In the genomic region with DNA sequence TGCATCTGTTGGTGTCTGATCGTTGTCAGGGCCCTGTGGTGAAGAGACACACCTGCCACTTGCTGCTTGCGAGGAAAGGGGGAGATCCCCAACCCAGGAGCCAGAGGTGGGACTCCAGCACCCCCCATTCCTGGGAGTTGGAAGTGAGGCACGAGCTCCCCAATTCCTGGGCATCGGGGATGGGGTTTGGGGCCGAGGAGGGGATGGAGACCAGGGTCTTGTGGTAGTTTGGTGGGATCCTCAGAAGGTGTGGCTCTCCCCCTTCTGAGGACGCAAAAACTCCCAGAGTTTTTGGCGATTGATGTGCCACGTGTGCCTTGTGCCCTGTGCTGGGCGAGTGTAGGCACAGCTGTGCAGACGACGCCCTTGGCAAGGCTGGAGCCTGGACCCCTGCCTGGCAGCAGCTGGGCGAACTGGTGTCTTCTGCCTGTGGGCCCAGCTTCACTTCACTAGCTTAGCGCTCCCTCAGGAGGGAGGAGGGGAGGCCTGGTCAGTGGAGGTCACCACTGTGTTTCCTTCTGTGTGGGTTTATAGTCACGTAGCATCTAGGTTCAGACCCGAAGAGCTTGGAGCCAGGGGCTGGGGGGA, we compare ENCODE assay signal across 9 cellular contexts. TPM values are rescaled to one million over a fixed set of nuclear protein-coding genes. Genes with fewer than 3 reads are reported as not detected.
DNase-seq lines count a peak whose midpoint lies in the region; ATAC-seq and TF ChIP-seq lines count a peak whose summit lies in the region.
"Had no signal": no experiment of that assay in that cellular context is flagged by ENCODE, and none has a peak within 500 bp of the region (broad histone marks: within the 10 kb centered on the region; RNA-seq: fewer than 3 reads in every experiment).

No MANE protein-coding gene starts in this region.

- intact Hi-C loops in activated naive CD4-positive, alpha-beta T cell treated with anti-CD3 and anti-CD28 coated beads for 36 hours (cut with micrococcal nuclease): no loop called here

- no peak for ATAC-seq in naive B cell (ENCODE audit: low read depth in 2 of 2)
- no peak for ATAC-seq in upper lobe of left lung (ENCODE audit: low FRiP score in 2 of 2)
- no peak for ATAC-seq in GM21390 (IDR thresholded peaks at IDR 0.05; ENCODE audit: unreplicated experiment)
- ATAC-seq: mucosa of descending colon had no signal

- H3K4me3 ChIP-seq in adipocyte (ENCODE audit: low read length) (peak overlapping the region; percentile 97), upper lobe of left lung (peak overlapping the region in 3 of 4 donors; percentile 84 to 97 (median 94))
- H3K4me3 ChIP-seq: mucosa of descending colon had no signal

- peaks cover 31% of the 10 kb centered on the region for H3K4me1 ChIP-seq in adipocyte (ENCODE audit: control insufficient read depth, insufficient read depth, low read length)
- H3K4me1 ChIP-seq in upper lobe of left lung: peaks cover 42 to 73% (median 58%) of the 10 kb centered on the region in 4 donors

- no peaks in the 10 kb centered on the region for H3K27me3 Mint-ChIP-seq in activated naive CD4-positive, alpha-beta T cell treated with anti-CD3 and anti-CD28 coated beads for 36 hours (ENCODE audit: low read depth)
- no peaks in the 10 kb centered on the region for H3K27me3 Mint-ChIP-seq in naive B cell

- H3K9ac ChIP-seq in adipocyte (ENCODE audit: low read length): peak overlapping the region; percentile 98

- CTCF ChIA-PET in activated naive CD4-positive, alpha-beta T cell treated with anti-CD3 and anti-CD28 coated beads for 36 hours (lab: Charles Lee): interaction anchor here (0.9 to 1.7 kb wide), 3 partner anchors 22 to 143 kb away, joined by 3 to 5 read pairs (median 3); a partner anchor contains a TSS

- H3K4me1 Mint-ChIP-seq in activated naive CD4-positive, alpha-beta T cell treated with anti-CD3 and anti-CD28 coated beads for 36 hours (ENCODE audit: low read depth): peaks cover 25% of the 10 kb centered on the region
- peaks cover 30 to 49% (median 45%) of the 10 kb centered on the region in 3 donors for H3K4me1 Mint-ChIP-seq in naive B cell

- TF ChIP-seq POLR2A in upper lobe of left lung (IDR thresholded peaks at IDR 0.05): no peak

- TF ChIP-seq CTCF in upper lobe of left lung (IDR thresholded peaks at IDR 0.05): no peak

- H3K27me3 ChIP-seq in adipocyte (replicated peaks; ENCODE audit: control insufficient read depth, insufficient read depth, low read length) (no peaks in the 10 kb centered on the region), upper lobe of left lung (no peaks in the 10 kb centered on the region)

- TF ChIP-seq EP300 in upper lobe of left lung (IDR thresholded peaks at IDR 0.05): no peak

- peak overlapping the region; percentile 97 for H3K4me3 Mint-ChIP-seq in activated naive CD4-positive, alpha-beta T cell treated with anti-CD3 and anti-CD28 coated beads for 36 hours
- H3K4me3 Mint-ChIP-seq in naive B cell: peak overlapping the region in 7 of 8 donors; percentile 32 to 98 (median 70)

- no peak for DNase-seq in activated naive CD4-positive, alpha-beta T cell treated with anti-CD3 and anti-CD28 coated beads for 36 hours
- DNase-seq in activated naive CD4-positive, alpha-beta T cell treated with anti-CD3 and anti-CD28 coated beads, Interleukin-2, amount 50 U/mL, for 16 hours: no peak
- no peak for DNase-seq in adipocyte (ENCODE audit: low read depth)
- no peak for DNase-seq in naive B cell
- peak in 1 of 2 donors; percentile 56 for DNase-seq in upper lobe of left lung
- no peak for DNase-seq in NCI-H2029 (lab: John Stamatoyannopoulos, UW)
- no peak for DNase-seq in activated CD4-positive, alpha-beta T cell treated with anti-CD3 and anti-CD28 coated beads, Interleukin-2, amount 50 U/mL, for 48 hours

- peaks cover 18% of the 10 kb centered on the region for H3K36me3 ChIP-seq in adipocyte (ENCODE audit: control insufficient read depth, insufficient read depth, low read length, severe bottlenecking)
- H3K36me3 ChIP-seq in upper lobe of left lung: peaks cover 0 to 52% (median 31%) of the 10 kb centered on the region in 4 donors

- H3K9me3 ChIP-seq in adipocyte (ENCODE audit: control insufficient read depth, low read length) (no peaks in the 10 kb centered on the region), upper lobe of left lung (no peaks in the 10 kb centered on the region)
- H3K9me3 ChIP-seq: mucosa of descending colon had no signal

- WGBS in upper lobe of left lung, 2 donors: 75 to 82% methylated on average over 9 to 14 of the region's 15 CpGs

- H3K27ac Mint-ChIP-seq in activated naive CD4-positive, alpha-beta T cell treated with anti-CD3 and anti-CD28 coated beads for 36 hours: peak overlapping the region; percentile 18
- peak overlapping the region in 3 of 6 donors; percentile 26 to 76 (median 54) for H3K27ac Mint-ChIP-seq in naive B cell

- H3K9me3 Mint-ChIP-seq in activated naive CD4-positive, alpha-beta T cell treated with anti-CD3 and anti-CD28 coated beads for 36 hours: no peaks in the 10 kb centered on the region
- peaks cover 0 to 2% (median 0%) of the 10 kb centered on the region in 7 donors for H3K9me3 Mint-ChIP-seq in naive B cell

- H3K36me3 Mint-ChIP-seq in activated naive CD4-positive, alpha-beta T cell treated with anti-CD3 and anti-CD28 coated beads for 36 hours (ENCODE audit: low read depth): peaks cover 4% of the 10 kb centered on the region
- no peaks in the 10 kb centered on the region for H3K36me3 Mint-ChIP-seq in naive B cell

- H3K27ac ChIP-seq in upper lobe of left lung: peak overlapping the region; percentile 97 to 98 (median 98)

RNA-seq across cellular contexts. Expression of a gene that starts 2.6 kb away (rescaled TPM):
- 100 to 1,000 TPM; 206 TPM for total RNA-seq in activated naive CD4-positive, alpha-beta T cell treated with anti-CD3 and anti-CD28 coated beads for 36 hours
- 100 to 1,000 TPM; 190 to 350 (median 220) TPM for polyA plus RNA-seq in naive B cell (ENCODE audit: low read depth in 6 of 6)
- total RNA-seq in upper lobe of left lung: 100 to 1,000 TPM; 198 to 385 (median 269) TPM

RNA-seq across cellular contexts. Expression of a gene that starts 7.0 kb away (rescaled TPM):
- under 1 TPM; 0.17 to 0.25 TPM for total RNA-seq in activated naive CD4-positive, alpha-beta T cell treated with anti-CD3 and anti-CD28 coated beads for 36 hours
- polyA plus RNA-seq in naive B cell (ENCODE audit: low read depth in 6 of 6): not detected
- 1 to 10 TPM; 1.4 to 8.7 (median 2.0) TPM for total RNA-seq in upper lobe of left lung

RNA-seq across cellular contexts. Expression of a gene that starts 22.9 kb away (rescaled TPM):
- 1 to 10 TPM; 4.9 to 5.5 TPM for total RNA-seq in activated naive CD4-positive, alpha-beta T cell treated with anti-CD3 and anti-CD28 coated beads for 36 hours
- polyA plus RNA-seq in naive B cell (ENCODE audit: low read depth in 6 of 6): 10 to 100 TPM in 1 of 6 donors, 1 to 10 TPM in 5; 2.0 to 11.7 (median 3.1) TPM
- total RNA-seq in upper lobe of left lung: 10 to 100 TPM in 4 of 6 donors, 1 to 10 TPM in 2; 6.1 to 19.3 (median 13.9) TPM

RNA-seq across cellular contexts. Expression of a gene that starts 33.6 kb away (rescaled TPM):
- total RNA-seq in activated naive CD4-positive, alpha-beta T cell treated with anti-CD3 and anti-CD28 coated beads for 36 hours: 10 to 100 TPM; 45.5 TPM
- 100 to 1,000 TPM in 5 of 6 donors, 10 to 100 TPM in 1; 98.2 to 211 (median 121) TPM for polyA plus RNA-seq in naive B cell (ENCODE audit: low read depth in 6 of 6)
- 100 to 1,000 TPM in 1 of 6 donors, 10 to 100 TPM in 5; 42.4 to 161 (median 60.1) TPM for total RNA-seq in upper lobe of left lung

RNA-seq across cellular contexts. Expression of a gene that starts 39.6 kb away (rescaled TPM):
- total RNA-seq in activated naive CD4-positive, alpha-beta T cell treated with anti-CD3 and anti-CD28 coated beads for 36 hours: 10 to 100 TPM; 14.5 to 16.2 TPM
- 10 to 100 TPM in 4 of 6 donors, 1 to 10 TPM in 2; 8.7 to 20.1 (median 13.1) TPM for polyA plus RNA-seq in naive B cell (ENCODE audit: low read depth in 6 of 6)
- 10 to 100 TPM; 12.8 to 34.6 (median 17.8) TPM for total RNA-seq in upper lobe of left lung
